26 cellular contexts compared by ENCODE assay signal in genomic region chr2:24724111-24724775, GRCh38.
DNase-seq lines count a peak whose midpoint lies in the region; ATAC-seq and TF ChIP-seq lines count a peak whose summit lies in the region.
"Had no signal": no experiment of that assay in that cellular context is flagged by ENCODE, and none has a peak within 500 bp of the region (broad histone marks: within the 10 kb centered on the region; RNA-seq: fewer than 3 reads in every experiment).

No MANE protein-coding gene starts in this region.

- H3K27me3 ChIP-seq in SJCRH30 = no peaks in the 10 kb centered on the region
- no peaks in the 10 kb centered on the region for H3K27me3 ChIP-seq in skeletal muscle satellite cell (ENCODE audit: control insufficient read depth, insufficient read depth, low read length)
- no peaks in the 10 kb centered on the region for H3K27me3 ChIP-seq in effector memory CD4-positive, alpha-beta T cell (replicated peaks; ENCODE audit: control insufficient read depth, insufficient read depth, low read length, poor library complexity, severe bottlenecking)
- H3K27me3 ChIP-seq: gastrocnemius medialis, hepatocyte, transverse colon had no signal

- H3K9me3 ChIP-seq in SJCRH30 (replicated peaks) (no peaks in the 10 kb centered on the region), skeletal muscle satellite cell (replicated peaks; ENCODE audit: low read length) (no peaks in the 10 kb centered on the region)
- H3K9me3 ChIP-seq in effector memory CD4-positive, alpha-beta T cell (ENCODE audit: control insufficient read depth, low read length) = no peaks in the 10 kb centered on the region
- H3K9me3 ChIP-seq: gastrocnemius medialis, transverse colon had no signal

- in situ Hi-C loops in G401 (cut with HindIII; ENCODE audit: low sequenced_read_pairs) = no loop called here

- peaks cover 27% of the 10 kb centered on the region for H3K36me3 ChIP-seq in SJCRH30
- no peaks in the 10 kb centered on the region for H3K36me3 ChIP-seq in skeletal muscle satellite cell (ENCODE audit: insufficient read depth, low read length)
- peaks cover 9% of the 10 kb centered on the region for H3K36me3 ChIP-seq in effector memory CD4-positive, alpha-beta T cell (ENCODE audit: control insufficient read depth, insufficient read depth, low read length)

- ATAC-seq in GM21390 (IDR thresholded peaks at IDR 0.05; ENCODE audit: unreplicated experiment) = no peak
- ATAC-seq: activated CD8-positive, alpha-beta memory T cell treated with anti-CD3 and anti-CD28 coated beads, Interleukin-2, amount 10 ng/mL, durations not matched to agents 7 days and 5 days; gastrocnemius medialis; left lobe of liver; T-cell had no signal

- H3K4me2 ChIP-seq in skeletal muscle satellite cell (ENCODE audit: low read length) = peak overlapping the region; percentile 59
- H3K4me2 ChIP-seq: hepatocyte had no signal

- peak; percentile 5 for DNase-seq in GM12865 (ENCODE audit: low read depth)
- DNase-seq in SJCRH30 = peak in 1 of 2 experiments; percentile 43
- peak; percentile 42 for DNase-seq in fibroblast of gingiva (ENCODE audit: low read depth)
- no peak for DNase-seq in effector memory CD4-positive, alpha-beta T cell
- no peak for DNase-seq in G401 (ENCODE audit: low spot score)
- DNase-seq: activated CD4-positive, CD25-positive, alpha-beta regulatory T cell; activated CD8-positive, alpha-beta memory T cell treated with anti-CD3 and anti-CD28 coated beads, Interleukin-2, amount 10 ng/mL, durations not matched to agents 7 days and 5 days; activated naive CD4-positive, alpha-beta T cell treated with Interleukin-2 at 50 U/mL for 16 hours; C1 segment of cervical spinal cord; COR-L47; effector CD8-positive, alpha-beta T cell; gastrocnemius medialis; NCI-H1092; NCI-H187 treated with DMSO at 0.1 percent for 48 hours; NCI-H526; NK-92 treated with Interleukin-12 subunit alpha and Interleukin-12 subunit beta, amount 100 ng/mL, for 24 hours; occipital lobe; SIG-M5; stimulated activated CD4-positive, alpha-beta T cell treated with anti-CD3 and anti-CD28 coated beads, Interleukin-1b, Interleukin-23, amount 100 ng/mL, for 48 hours; T-cell; transverse colon had no signal

- TF ChIP-seq CTCF in GM12865 (IDR thresholded peaks at IDR 0.05; ENCODE audit: insufficient read depth, low read depth, low read length, missing control alignments) = no peak

- peak overlapping the region; percentile 93 for H3K27ac ChIP-seq in SJCRH30
- no peak overlapping the region for H3K27ac ChIP-seq in effector memory CD4-positive, alpha-beta T cell (ENCODE audit: insufficient read depth, low read length, poor library complexity, severe bottlenecking)
- H3K27ac ChIP-seq: hepatocyte, transverse colon had no signal

- H3K4me1 ChIP-seq in SJCRH30 (peaks cover 54% of the 10 kb centered on the region), skeletal muscle satellite cell (ENCODE audit: control insufficient read depth, insufficient read depth, low read length) (peaks cover 32% of the 10 kb centered on the region)
- H3K4me1 ChIP-seq in effector memory CD4-positive, alpha-beta T cell (ENCODE audit: control insufficient read depth, insufficient read depth, low read length, poor library complexity, severe bottlenecking) = no peaks in the 10 kb centered on the region

- no peak overlapping the region for H3K4me3 ChIP-seq in GM12865 (ENCODE audit: low read depth, low read length)
- no peak overlapping the region for H3K4me3 ChIP-seq in SJCRH30
- peak overlapping the region; percentile 5 for H3K4me3 ChIP-seq in skeletal muscle satellite cell (ENCODE audit: low read length)
- H3K4me3 ChIP-seq in effector memory CD4-positive, alpha-beta T cell (ENCODE audit: insufficient read depth, low read depth, low read length, poor library complexity, severe bottlenecking) = no peak overlapping the region
- H3K4me3 ChIP-seq: gastrocnemius medialis, hepatocyte, skin epidermis, transverse colon had no signal

- H3K9ac ChIP-seq in skeletal muscle satellite cell (ENCODE audit: low read depth, low read length) = no peak overlapping the region

Comparison
In these comparisons a context has a peak if more than half of its experiments do, and no peak if none do; other contexts are left out.
1. DNase-seq: peak in GM12865 (single experiment) and fibroblast of gingiva (single experiment); none in effector memory CD4-positive, alpha-beta T cell (0 of 3) and G401 (single experiment).